In genomic region chr3:41339758-41340157, GRCh38 we compare ENCODE assay signal across 28 cellular contexts.
"Had no signal": no experiment of that assay in that cellular context is flagged by ENCODE, and none has a peak within 500 bp of the region (broad histone marks: within the 10 kb centered on the region; RNA-seq: fewer than 3 reads in every experiment).

No MANE protein-coding gene starts in this region.

- H3K4me1 ChIP-seq: heart left ventricle, left ventricle myocardium inferior, parathyroid adenoma, right atrium auricular region, right lobe of liver, suprapubic skin, uterus had no signal

- H3K36me3 ChIP-seq: heart left ventricle, left ventricle myocardium inferior, neural progenitor cell, neutrophil, right atrium auricular region, right lobe of liver, suprapubic skin, tibial nerve, uterus had no signal

- H3K4me2 ChIP-seq: neural progenitor cell, smooth muscle cell had no signal

- H3K4me3 Mint-ChIP-seq: immature natural killer cell; natural killer cell; nephron progenitor cell; neural progenitor cell; stimulated activated naive CD8-positive, alpha-beta T cell treated with anti-CD3 and anti-CD28 coated beads, Interleukin-15, Interleukin-2, amounts not matched to agents 100 ng/mL and 50 ng/mL, for 24 hours; type B pancreatic cell had no signal

- H3K27me3 Mint-ChIP-seq: stimulated activated naive CD8-positive, alpha-beta T cell treated with anti-CD3 and anti-CD28 coated beads, Interleukin-15, Interleukin-2, amounts not matched to agents 100 ng/mL and 50 ng/mL, for 24 hours; type B pancreatic cell had no signal

- DNase-seq: heart left ventricle; hypothalamus; immature natural killer cell; kidney; left colon; left ventricle myocardium inferior; midbrain; mucosa of descending colon; natural killer cell; nephron progenitor cell; occipital lobe; right lobe of liver; stimulated activated CD4-positive, alpha-beta T cell treated with anti-CD3 and anti-CD28 coated beads, Interleukin-1b, Interleukin-23, amount 100 ng/mL, for 48 hours; stimulated activated CD4-positive, alpha-beta T cell treated with anti-CD3 and anti-CD28 coated beads, Interleukin-2, amount 100 ng/mL, for 48 hours; stimulated activated CD4-positive, alpha-beta T cell treated with anti-CD3 and anti-CD28 coated beads, Interleukin-4, amount 100 ng/mL, for 4 hours; stimulated activated CD8-positive, alpha-beta memory T cell treated with anti-CD3 and anti-CD28 coated beads, Interleukin-4, amount 100 ng/mL, for 48 hours; stimulated activated naive CD4-positive, alpha-beta T cell; uterus had no signal

- H3K36me3 Mint-ChIP-seq: immature natural killer cell, natural killer cell, neural progenitor cell, type B pancreatic cell had no signal

- H3K9me3 Mint-ChIP-seq: immature natural killer cell, natural killer cell, type B pancreatic cell had no signal

- ATAC-seq: heart left ventricle, left colon, mucosa of descending colon, natural killer cell, right lobe of liver had no signal

- H3K27ac ChIP-seq: heart left ventricle, left ventricle myocardium inferior, neural progenitor cell, neutrophil, parathyroid adenoma, right atrium auricular region, right lobe of liver, suprapubic skin, tibial nerve, uterus had no signal

- H3K9me3 ChIP-seq: mucosa of descending colon, neutrophil, right lobe of liver, suprapubic skin, uterus had no signal

- H2AFZ ChIP-seq: neural progenitor cell, parathyroid adenoma had no signal

- H3K4me3 ChIP-seq: heart left ventricle, left ventricle myocardium inferior, lung, mucosa of descending colon, neural progenitor cell, right atrium auricular region, right lobe of liver, smooth muscle cell, suprapubic skin, tibial nerve, uterus had no signal

- H3K27ac Mint-ChIP-seq: immature natural killer cell; natural killer cell; nephron progenitor cell; neural progenitor cell; stimulated activated naive CD8-positive, alpha-beta T cell treated with anti-CD3 and anti-CD28 coated beads, Interleukin-15, Interleukin-2, amounts not matched to agents 100 ng/mL and 50 ng/mL, for 24 hours; type B pancreatic cell had no signal

- H3K27me3 ChIP-seq: heart left ventricle, neural progenitor cell, neutrophil, right atrium auricular region, right lobe of liver, suprapubic skin, tibial nerve, uterus had no signal

- H3K9ac ChIP-seq: neural progenitor cell, parathyroid adenoma had no signal

- H3K4me1 Mint-ChIP-seq: immature natural killer cell had no signal
